ENCODE assay signal across 10 cellular contexts in the genomic region with DNA sequence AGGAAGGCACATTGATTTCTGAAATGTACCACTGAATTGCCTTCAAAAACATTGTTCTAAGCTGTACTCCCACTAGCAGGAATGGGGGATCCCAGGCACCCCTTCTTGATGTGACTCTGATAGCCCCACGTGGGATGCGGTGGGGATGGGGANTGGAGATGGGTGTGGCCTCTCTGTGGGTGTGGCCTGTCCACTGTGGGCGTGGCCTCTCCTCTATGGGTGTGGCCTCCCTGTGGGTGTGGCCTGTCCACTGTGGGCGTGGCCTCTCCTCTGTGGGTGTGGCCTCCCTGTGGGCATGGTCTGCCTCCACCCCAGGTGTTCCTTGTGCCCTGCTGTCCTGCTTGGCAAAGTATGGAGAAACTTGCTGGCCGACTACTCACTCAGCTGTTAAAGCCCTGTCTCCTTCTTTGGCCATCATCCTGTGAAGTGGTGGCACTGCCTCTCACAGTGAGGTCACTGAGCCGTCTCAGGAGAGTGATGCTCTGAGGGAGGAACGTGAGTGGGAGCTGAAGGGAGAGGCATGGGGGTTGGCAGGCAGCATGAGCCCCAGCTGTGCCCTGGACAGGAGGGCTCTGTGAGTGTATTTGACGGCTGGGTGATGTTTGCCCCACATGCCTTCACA. TPM values are rescaled to one million over a fixed set of nuclear protein-coding genes. Genes with fewer than 3 reads are reported as not detected.
DNase-seq lines count a peak whose midpoint lies in the region; ATAC-seq and TF ChIP-seq lines count a peak whose summit lies in the region.
"Had no signal": no experiment of that assay in that cellular context is flagged by ENCODE, and none has a peak within 500 bp of the region (broad histone marks: within the 10 kb centered on the region; RNA-seq: fewer than 3 reads in every experiment).

No MANE protein-coding gene starts in this region.

- no peaks in the 10 kb centered on the region for H3K36me3 ChIP-seq in heart left ventricle
- H3K36me3 ChIP-seq in aorta (ENCODE audit: control insufficient read depth in 1 of 2, insufficient read depth in 2 of 2, low read length in 1 of 2) = no peaks in the 10 kb centered on the region

- H3K27me3 Mint-ChIP-seq in T-cell = peaks cover 19 to 24% of the 10 kb centered on the region in 2 donors
- H3K27me3 Mint-ChIP-seq in stimulated activated memory B cell treated with anti-CD40 and anti-IgM and Interleukin-4, amounts not matched to agents 10 μg/mL and 1 μg/mL and 100 μg/mL, for 72 hours = peaks cover 28% of the 10 kb centered on the region

- H3K4me1 ChIP-seq in heart left ventricle (no peaks in the 10 kb centered on the region), aorta (ENCODE audit: control insufficient read depth in 1 of 2, insufficient read depth in 2 of 2, low read length in 2 of 2) (no peaks in the 10 kb centered on the region)

- TF ChIP-seq POLR2A in heart left ventricle (IDR thresholded peaks at IDR 0.05) = no peak

- peak; percentile 36 for DNase-seq in activated T-cell treated with anti-CD3 and anti-CD28 coated beads, Interleukin-2, amount 50 U/mL, for 1 hour
- DNase-seq in activated T-cell treated with anti-CD3 and anti-CD28 coated beads for 4 hours (no peak), T-cell (peak in 6 of 34 experiments; percentile 4 to 29 (median 10)), fibroblast of mammary gland (ENCODE audit: low read depth) (peak; percentile 12), heart left ventricle (no peak), NCI-H1105 treated with DMSO at 0.1 percent for 48 hours (lab: John Stamatoyannopoulos, UW) (no peak), aorta (no peak)
- DNase-seq: NCI-H187 treated with DMSO at 0.1 percent for 48 hours, small intestine had no signal

- no peaks in the 10 kb centered on the region for H3K36me3 Mint-ChIP-seq in T-cell
- H3K36me3 Mint-ChIP-seq in stimulated activated memory B cell treated with anti-CD40 and anti-IgM and Interleukin-4, amounts not matched to agents 10 μg/mL and 1 μg/mL and 100 μg/mL, for 72 hours = no peaks in the 10 kb centered on the region

- intact Hi-C loops in heart left ventricle (cut with DNase I) (no loop called here), aorta (cut with DNase I) (no loop called here)

- TF ChIP-seq CTCF in fibroblast of mammary gland (conservative IDR thresholded peaks at IDR 0.05; ENCODE audit: control insufficient read depth, insufficient read depth, low read depth, low read length) = no peak
- TF ChIP-seq CTCF in heart left ventricle (IDR thresholded peaks at IDR 0.05) = no peak

- no peak overlapping the region for H3K4me3 Mint-ChIP-seq in T-cell
- H3K4me3 Mint-ChIP-seq in stimulated activated memory B cell treated with anti-CD40 and anti-IgM and Interleukin-4, amounts not matched to agents 10 μg/mL and 1 μg/mL and 100 μg/mL, for 72 hours = no peak overlapping the region

- no peaks in the 10 kb centered on the region for H3K9me3 Mint-ChIP-seq in T-cell
- no peaks in the 10 kb centered on the region for H3K9me3 Mint-ChIP-seq in stimulated activated memory B cell treated with anti-CD40 and anti-IgM and Interleukin-4, amounts not matched to agents 10 μg/mL and 1 μg/mL and 100 μg/mL, for 72 hours

- no peaks in the 10 kb centered on the region for H3K4me1 Mint-ChIP-seq in T-cell
- no peaks in the 10 kb centered on the region for H3K4me1 Mint-ChIP-seq in stimulated activated memory B cell treated with anti-CD40 and anti-IgM and Interleukin-4, amounts not matched to agents 10 μg/mL and 1 μg/mL and 100 μg/mL, for 72 hours

- H3K4me3 ChIP-seq in fibroblast of mammary gland (ENCODE audit: control insufficient read depth, low read depth, low read length) (no peak overlapping the region), heart left ventricle (no peak overlapping the region), aorta (ENCODE audit: low read length in 2 of 2) (no peak overlapping the region)

- CTCF ChIA-PET in T-cell (lab: Charles Lee) = no interaction called here

- POLR2A ChIA-PET in T-cell (lab: Charles Lee) = no interaction called here

- peak in 3 of 4 experiments; percentile 37 to 59 (median 54) for ATAC-seq in T-cell (replicated peaks in 1 of 4)
- peak; percentile 34 for ATAC-seq in stimulated activated memory B cell treated with anti-CD40 and anti-IgM and Interleukin-4, amounts not matched to agents 10 μg/mL and 1 μg/mL and 100 μg/mL, for 72 hours
- no peak for ATAC-seq in heart left ventricle
- no peak for ATAC-seq in aorta (ENCODE audit: low FRiP score)

- H3K9me3 ChIP-seq in heart left ventricle (no peaks in the 10 kb centered on the region), aorta (ENCODE audit: control insufficient read depth, low read length) (no peaks in the 10 kb centered on the region)

- WGBS in heart left ventricle, 4 donors = 64 to 77% (median 69%) methylated on average over 7 to 8 of the region's 8 CpGs
- 60 to 61% methylated on average over 8 of the region's 8 CpGs for WGBS in aorta, 2 donors

- H3K27me3 ChIP-seq in heart left ventricle = no peaks in the 10 kb centered on the region
- no peaks in the 10 kb centered on the region for H3K27me3 ChIP-seq in aorta (ENCODE audit: control insufficient read depth in 1 of 2, insufficient read depth in 2 of 2, low read length in 1 of 2)

- H3K27ac Mint-ChIP-seq in T-cell = no peak overlapping the region
- no peak overlapping the region for H3K27ac Mint-ChIP-seq in stimulated activated memory B cell treated with anti-CD40 and anti-IgM and Interleukin-4, amounts not matched to agents 10 μg/mL and 1 μg/mL and 100 μg/mL, for 72 hours

- H3K27ac ChIP-seq in heart left ventricle = no peak overlapping the region
- H3K27ac ChIP-seq in aorta (ENCODE audit: low read depth in 1 of 2, low read length in 2 of 2) = no peak overlapping the region

RNA-seq across cellular contexts. Expression of a gene that starts 6.7 kb away (rescaled TPM):
- total RNA-seq in T-cell (under 1 TPM in 4 of 5 donors, not detected in 1; 0.15 to 0.96 (median 0.50) TPM), heart left ventricle (1 to 10 TPM; 1.3 to 4.2 (median 2.2) TPM), aorta (1 to 10 TPM; 3.8 to 4.1 TPM)
- polyA plus RNA-seq in heart left ventricle (1 to 10 TPM in 1 of 2 donors, under 1 TPM in 1; 0.69 to 3.0 TPM), aorta (1 to 10 TPM in 1 of 2 donors, under 1 TPM in 1; 0.38 to 1.8 TPM)

Comparison
In these comparisons a context has a peak if more than half of its experiments do, and no peak if none do; other contexts are left out.
1. DNase-seq: peak in activated T-cell treated with anti-CD3 and anti-CD28 coated beads, Interleukin-2, amount 50 U/mL, for 1 hour (single experiment) and fibroblast of mammary gland (single experiment); none in activated T-cell treated with anti-CD3 and anti-CD28 coated beads for 4 hours (single experiment), heart left ventricle (0 of 5), NCI-H1105 treated with DMSO at 0.1 percent for 48 hours (single experiment) and aorta (0 of 2).
2. ATAC-seq: peak in T-cell (3 of 4) and stimulated activated memory B cell treated with anti-CD40 and anti-IgM and Interleukin-4, amounts not matched to agents 10 μg/mL and 1 μg/mL and 100 μg/mL, for 72 hours (single experiment); none in heart left ventricle (0 of 4) and aorta (single experiment).